In the genomic region with DNA sequence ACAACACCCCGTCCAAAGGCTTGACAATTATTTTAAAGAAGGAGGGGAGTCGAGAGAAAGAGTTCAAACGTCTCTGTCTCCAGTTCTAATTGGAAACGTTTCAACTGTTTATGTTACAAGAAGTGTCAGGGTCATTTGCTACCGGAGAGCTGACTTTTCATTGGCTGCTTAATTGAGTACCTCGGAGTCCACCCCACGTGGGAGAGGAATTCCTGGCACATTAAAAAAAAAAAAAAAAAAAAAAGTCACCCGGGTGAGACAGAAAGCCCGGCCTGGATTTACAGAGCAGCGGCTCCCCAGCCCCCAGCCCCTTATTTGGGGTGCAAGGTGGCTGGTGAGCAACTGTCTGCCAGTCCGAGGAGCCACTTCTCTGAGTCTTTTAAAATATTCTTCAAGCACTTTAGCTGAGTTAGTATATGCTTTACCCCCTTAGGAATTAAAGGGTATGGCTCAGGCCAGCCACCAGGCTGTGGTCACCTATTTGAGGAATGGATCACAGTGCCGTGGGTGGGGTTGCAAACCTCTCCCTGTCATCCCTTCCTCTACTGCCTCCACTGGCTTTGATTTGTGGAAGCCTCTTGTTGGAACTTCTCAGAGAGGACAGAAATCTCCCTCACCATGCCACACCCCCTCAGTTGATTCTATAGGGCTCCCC, we compare ENCODE assay signal across 8 cellular contexts. TPM values are rescaled to one million over a fixed set of nuclear protein-coding genes. Genes with fewer than 3 reads are reported as not detected.
A peak's percentile ranks its signal among the peaks of the same experiment; 100 is the strongest.
DNase-seq lines count a peak whose midpoint lies in the region; ATAC-seq and TF ChIP-seq lines count a peak whose summit lies in the region.

No MANE protein-coding gene starts in this region.

- no peak for ATAC-seq in foreskin keratinocyte
- no peak for ATAC-seq in HG02938 (IDR thresholded peaks at IDR 0.05; ENCODE audit: unreplicated experiment)
- ATAC-seq in effector memory CD8-positive, alpha-beta T cell (replicated peaks): no peak

- H3K27ac ChIP-seq in foreskin keratinocyte: no peak overlapping the region

- peaks cover 21% of the 10 kb centered on the region in 2 donors for H3K4me1 Mint-ChIP-seq in effector memory CD8-positive, alpha-beta T cell (ENCODE audit: low read depth in 2 of 2)

- no peak overlapping the region for H3K27ac Mint-ChIP-seq in effector memory CD8-positive, alpha-beta T cell

- H3K9me3 Mint-ChIP-seq in effector memory CD8-positive, alpha-beta T cell: no peaks in the 10 kb centered on the region

- peaks cover 53% of the 10 kb centered on the region for H3K27me3 ChIP-seq in foreskin keratinocyte

- peak; percentile 84 for DNase-seq in EH (ENCODE audit: low read depth)
- peak; percentile 86 to 98 (median 94) for DNase-seq in NCI-H1417 (lab: John Stamatoyannopoulos, UW)
- peak; percentile 93 for DNase-seq in SK-N-DZ (ENCODE audit: low spot score)
- DNase-seq in foreskin keratinocyte: peak; percentile 51 to 72
- peak; percentile 87 for DNase-seq in pulmonary artery endothelial cell (ENCODE audit: low read depth, low spot score)
- no peak for DNase-seq in superior temporal gyrus (ENCODE audit: extremely low spot score)
- DNase-seq in effector memory CD8-positive, alpha-beta T cell: no peak

- TF ChIP-seq CTCF in foreskin keratinocyte (conservative IDR thresholded peaks at IDR 0.05): no peak

- H3K27me3 Mint-ChIP-seq in effector memory CD8-positive, alpha-beta T cell: peaks cover 0 to 8% of the 10 kb centered on the region in 2 donors

- H3K36me3 Mint-ChIP-seq in effector memory CD8-positive, alpha-beta T cell (ENCODE audit: insufficient read depth): peaks cover 31% of the 10 kb centered on the region

- peaks cover 9% of the 10 kb centered on the region for H3K4me1 ChIP-seq in foreskin keratinocyte

- H3K4me3 Mint-ChIP-seq in effector memory CD8-positive, alpha-beta T cell: no peak overlapping the region

RNA-seq across cellular contexts. Expression of a gene that starts 3.9 kb away (rescaled TPM):
- 72.5 and 97.1 TPM in 2 replicates for polyA plus RNA-seq in SK-N-DZ (2014; cell fraction: cytosol; rRNA removed)
- 109 and 125 TPM in 2 replicates for polyA plus RNA-seq in SK-N-DZ (2014; cell fraction: nucleus; rRNA removed)
- 24.1 and 28.1 TPM in 2 replicates for total RNA-seq in foreskin keratinocyte
- polyA plus RNA-seq in foreskin keratinocyte: 11.3 and 14.0 TPM in 2 replicates
- total RNA-seq in pulmonary artery endothelial cell: 25.6 and 27.7 TPM in 2 replicates

Comparison
In these comparisons a context has a peak if more than half of its experiments do, and no peak if none do; other contexts are left out.
1. DNase-seq: peak in EH (single experiment), NCI-H1417 (3 of 3), SK-N-DZ (single experiment), foreskin keratinocyte (2 of 2) and pulmonary artery endothelial cell (single experiment); none in superior temporal gyrus (single experiment) and effector memory CD8-positive, alpha-beta T cell (0 of 3).